In the genomic region with DNA sequence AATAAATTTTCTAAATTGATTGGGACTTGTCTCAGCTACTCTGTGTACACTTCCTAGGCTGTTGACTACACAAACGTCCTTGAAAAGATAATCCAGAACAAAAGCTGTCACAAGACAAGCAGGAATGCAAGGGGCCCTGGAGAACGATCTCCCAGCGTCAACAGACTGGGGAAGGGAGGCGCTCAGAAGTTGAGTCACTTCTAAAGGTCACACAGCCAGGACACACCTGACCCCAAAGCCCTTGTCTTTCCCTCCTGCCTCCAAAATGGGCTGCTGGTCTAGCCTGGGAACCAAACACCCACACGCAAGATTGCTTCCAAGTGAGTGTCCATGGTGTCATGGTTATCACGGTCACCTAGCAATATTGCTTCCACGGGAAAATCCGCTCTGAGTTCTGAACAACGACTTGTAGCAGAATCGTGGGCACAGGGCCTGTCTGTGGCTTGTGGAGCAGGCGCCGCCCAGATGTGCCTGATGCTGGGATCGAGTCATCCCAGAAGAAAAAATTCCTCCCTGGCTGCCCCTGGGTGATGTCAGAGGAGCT, we compare ENCODE assay signal across 16 cellular contexts. TPM values are rescaled to one million over a fixed set of nuclear protein-coding genes. Genes with fewer than 3 reads are reported as not detected.
DNase-seq lines count a peak whose midpoint lies in the region; ATAC-seq and TF ChIP-seq lines count a peak whose summit lies in the region.
"Had no signal": no experiment of that assay in that cellular context is flagged by ENCODE, and none has a peak within 500 bp of the region (broad histone marks: within the 10 kb centered on the region; RNA-seq: fewer than 3 reads in every experiment).

No MANE protein-coding gene starts in this region.

- H3K9ac ChIP-seq in HUES64 (ENCODE audit: low read depth, low read length): no peak overlapping the region
- H3K9ac ChIP-seq: parathyroid adenoma had no signal

- H3K4me1 ChIP-seq in HUES64 (ENCODE audit: insufficient read depth, low read length): peaks cover 19% of the 10 kb centered on the region; the same call in 1 of the 2 replicates
- H3K4me1 ChIP-seq: parathyroid adenoma, upper lobe of right lung had no signal

- H3K27ac ChIP-seq in HUES64 (ENCODE audit: low read depth, low read length): peak overlapping the region; percentile 47; the same call in 1 of the 2 replicates
- H3K27ac ChIP-seq: epithelial cell of prostate, parathyroid adenoma, upper lobe of right lung had no signal

- ATAC-seq in HG03280 (IDR thresholded peaks at IDR 0.05; ENCODE audit: unreplicated experiment): no peak
- no peak for ATAC-seq in GM19351 (IDR thresholded peaks at IDR 0.05; ENCODE audit: unreplicated experiment)
- ATAC-seq: upper lobe of right lung had no signal

- no peak for TF ChIP-seq CTCF in fibroblast of mammary gland (conservative IDR thresholded peaks at IDR 0.05; ENCODE audit: control insufficient read depth, insufficient read depth, low read depth, low read length)

- no peaks in the 10 kb centered on the region for H3K9me3 ChIP-seq in HUES64 (ENCODE audit: insufficient read depth, low read depth, low read length)
- H3K9me3 ChIP-seq: upper lobe of right lung had no signal

- no peaks in the 10 kb centered on the region for H3K27me3 ChIP-seq in HUES64 (ENCODE audit: insufficient read depth, low read length)
- H3K27me3 ChIP-seq: upper lobe of right lung had no signal

- no peaks in the 10 kb centered on the region for H3K36me3 ChIP-seq in HUES64 (ENCODE audit: insufficient read depth, low read length)
- H3K36me3 ChIP-seq: upper lobe of right lung had no signal

- DNase-seq in AG20443 (ENCODE audit: low spot score) (peak; percentile 91), fibroblast of mammary gland (ENCODE audit: low read depth) (peak; percentile 59), mucosa of gallbladder (ENCODE audit: low spot score) (peak; percentile 25), cerebellar cortex (ENCODE audit: low spot score) (no peak), NCI-H2081 treated with DMSO at 0.1 percent for 48 hours (lab: John Stamatoyannopoulos, UW) (no peak)
- DNase-seq: activated CD8-positive, alpha-beta memory T cell treated with anti-CD3 and anti-CD28 coated beads for 24 hours; activated naive CD4-positive, alpha-beta T cell; DMS153; midbrain; NCI-H187 treated with DMSO at 0.1 percent for 48 hours; upper lobe of right lung had no signal

- H3K4me3 ChIP-seq in HUES64 (ENCODE audit: low read length): no peak overlapping the region
- H3K4me3 ChIP-seq in fibroblast of mammary gland (ENCODE audit: control insufficient read depth, low read depth, low read length): no peak overlapping the region
- H3K4me3 ChIP-seq: upper lobe of right lung had no signal

- WGBS in HUES64: 85% methylated on average over 13 of the region's 13 CpGs

RNA-seq across cellular contexts. Expression of gene SPOCK2, which starts 49.8 kb away (rescaled TPM):
- polyA plus RNA-seq in HUES64 (2013, experiment 1 of 2): 0.60 TPM
- 1.2 TPM for polyA plus RNA-seq in HUES64 (2013, experiment 2 of 2)
- total RNA-seq in mucosa of gallbladder: 250 TPM

Comparison
In these comparisons a context has a peak if more than half of its experiments do, and no peak if none do; other contexts are left out.
1. DNase-seq: peak in AG20443 (single experiment), fibroblast of mammary gland (single experiment) and mucosa of gallbladder (single experiment); none in cerebellar cortex (single experiment) and NCI-H2081 treated with DMSO at 0.1 percent for 48 hours (single experiment).